In the genomic region with DNA sequence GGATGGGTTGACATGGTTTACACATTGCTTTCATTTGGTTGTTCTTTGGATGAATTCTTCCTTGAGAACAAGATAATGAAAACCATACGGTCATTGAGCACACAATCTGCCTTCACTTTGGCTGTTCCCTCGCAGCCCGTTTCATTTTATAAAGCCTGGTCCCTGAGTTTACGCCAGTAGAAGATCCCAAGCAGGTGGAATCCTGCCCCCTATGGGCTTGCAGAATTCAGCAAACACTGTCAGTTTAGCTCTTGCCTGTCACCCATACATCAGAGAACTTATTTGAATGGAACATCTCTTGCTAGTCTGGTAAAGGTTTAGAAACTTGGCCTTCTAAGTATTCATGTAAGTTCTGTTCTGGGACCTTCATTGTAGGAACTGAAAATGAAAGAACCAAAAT, we compare ENCODE assay signal across 10 cellular contexts.
DNase-seq lines count a peak whose midpoint lies in the region; ATAC-seq and TF ChIP-seq lines count a peak whose summit lies in the region.
"Had no signal": no experiment of that assay in that cellular context is flagged by ENCODE, and none has a peak within 500 bp of the region (broad histone marks: within the 10 kb centered on the region; RNA-seq: fewer than 3 reads in every experiment).

No MANE protein-coding gene starts in this region.

- no peaks in the 10 kb centered on the region for H3K79me2 ChIP-seq in MM.1S (ENCODE audit: low read length)

- no peaks in the 10 kb centered on the region for H4K20me1 ChIP-seq in MM.1S (ENCODE audit: insufficient read depth, low read length)

- peak overlapping the region; percentile 81 for H3K27ac ChIP-seq in MM.1S (ENCODE audit: low read length)
- peak overlapping the region; percentile 6 for H3K27ac ChIP-seq in subcutaneous abdominal adipose tissue (ENCODE audit: low read depth, low read length)
- peak overlapping the region in 1 of 4 donors; percentile 24 for H3K27ac ChIP-seq in esophagus muscularis mucosa (replicated peaks in 1 of 4)
- H3K27ac ChIP-seq in prostate gland: no peak overlapping the region
- H3K27ac ChIP-seq: psoas muscle had no signal

- H3K27me3 ChIP-seq in MM.1S (replicated peaks; ENCODE audit: insufficient read depth, low read length) (no peaks in the 10 kb centered on the region), subcutaneous abdominal adipose tissue (ENCODE audit: control insufficient read depth in 5 of 5, insufficient read depth in 4 of 5, low read length in 5 of 5) (no peaks in the 10 kb centered on the region), esophagus muscularis mucosa (no peaks in the 10 kb centered on the region), prostate gland (replicated peaks; ENCODE audit: insufficient read depth) (no peaks in the 10 kb centered on the region)
- H3K27me3 ChIP-seq: MG63 had no signal

- peak overlapping the region; percentile 40; the same call in 1 of the 2 replicates for H3K9ac ChIP-seq in MM.1S (ENCODE audit: low read length)
- no peak overlapping the region for H3K9ac ChIP-seq in subcutaneous abdominal adipose tissue (ENCODE audit: low read length in 5 of 5)

- H3F3A ChIP-seq in MM.1S (ENCODE audit: insufficient read depth, low read length): peaks cover 16% of the 10 kb centered on the region

- H3K4me1 ChIP-seq in MM.1S (ENCODE audit: low read length) (peaks cover 28% of the 10 kb centered on the region), subcutaneous abdominal adipose tissue (ENCODE audit: control insufficient read depth in 5 of 5, insufficient read depth in 5 of 5, low read length in 5 of 5) (peaks cover 0 to 7% (median 5%) of the 10 kb centered on the region in 5 donors), esophagus muscularis mucosa (no peaks in the 10 kb centered on the region), prostate gland (replicated peaks) (no peaks in the 10 kb centered on the region)
- H3K4me1 ChIP-seq: psoas muscle had no signal

- TF ChIP-seq EP300 in esophagus muscularis mucosa (IDR thresholded peaks at IDR 0.05): no peak

- H3K4me2 ChIP-seq in MM.1S (ENCODE audit: low read depth, low read length): peak overlapping the region; percentile 67

- ATAC-seq in GM18867 (IDR thresholded peaks at IDR 0.05; ENCODE audit: unreplicated experiment): peak; percentile 45
- no peak for ATAC-seq in GM19324 (IDR thresholded peaks at IDR 0.05; ENCODE audit: low FRiP score, unreplicated experiment)
- ATAC-seq: psoas muscle had no signal

- TF ChIP-seq POLR2A in esophagus muscularis mucosa (IDR thresholded peaks at IDR 0.05; ENCODE audit: low read depth): no peak
- TF ChIP-seq POLR2A in prostate gland (IDR thresholded peaks at IDR 0.05): no peak

- H3K9me3 ChIP-seq in MM.1S (replicated peaks; ENCODE audit: insufficient read depth, low read length) (no peaks in the 10 kb centered on the region), subcutaneous abdominal adipose tissue (ENCODE audit: control insufficient read depth in 5 of 5, low read length in 5 of 5) (no peaks in the 10 kb centered on the region), esophagus muscularis mucosa (no peaks in the 10 kb centered on the region), prostate gland (no peaks in the 10 kb centered on the region)
- H3K9me3 ChIP-seq: MG63, psoas muscle had no signal

- intact Hi-C loops in esophagus muscularis mucosa (cut with DNase I) (no loop called here), prostate gland (cut with DNase I) (no loop called here)

- H3K9me2 ChIP-seq in MM.1S (replicated peaks; ENCODE audit: insufficient read depth, low read length): no peaks in the 10 kb centered on the region

- H3K4me3 ChIP-seq in MM.1S (ENCODE audit: low read length) (peak overlapping the region; percentile 60), subcutaneous abdominal adipose tissue (ENCODE audit: low read depth in 1 of 5, low read length in 5 of 5) (no peak overlapping the region), esophagus muscularis mucosa (no peak overlapping the region), prostate gland (no peak overlapping the region)
- H3K4me3 ChIP-seq: MG63, psoas muscle had no signal

- TF ChIP-seq CTCF in MM.1S (IDR thresholded peaks at IDR 0.05; ENCODE audit: low read length) (peak; percentile 85), esophagus muscularis mucosa (IDR thresholded peaks at IDR 0.05) (peak in 1 of 3 experiments; percentile 21), prostate gland (IDR thresholded peaks at IDR 0.05) (no peak)

- H3K36me3 ChIP-seq in MM.1S (replicated peaks; ENCODE audit: insufficient read depth, low read length) (no peaks in the 10 kb centered on the region), subcutaneous abdominal adipose tissue (ENCODE audit: control insufficient read depth in 5 of 5, insufficient read depth in 5 of 5, low read length in 5 of 5) (no peaks in the 10 kb centered on the region), esophagus muscularis mucosa (no peaks in the 10 kb centered on the region), prostate gland (no peaks in the 10 kb centered on the region)
- H3K36me3 ChIP-seq: MG63 had no signal

- DNase-seq in MM.1S (peak; percentile 82), fibroblast of gingiva (ENCODE audit: low read depth) (peak; percentile 81), esophagus muscularis mucosa (ENCODE audit: extremely low spot score) (no peak), prostate gland (ENCODE audit: low spot score) (no peak)
- DNase-seq: activated CD4-positive, alpha-beta T cell treated with anti-CD3 and anti-CD28 coated beads for 48 hours; MG63; psoas muscle had no signal

- peak overlapping the region; percentile 57 for H2AFZ ChIP-seq in MM.1S (ENCODE audit: low read length)

- 65% methylated on average over 4 of the region's 4 CpGs for WGBS in esophagus muscularis mucosa
- 72% methylated on average over 4 of the region's 4 CpGs for WGBS in prostate gland

Comparison
In these comparisons a context has a peak if more than half of its experiments do, and no peak if none do; other contexts are left out.
1. DNase-seq: peak in MM.1S (single experiment) and fibroblast of gingiva (single experiment); none in esophagus muscularis mucosa (single experiment) and prostate gland (single experiment).
2. H3K27ac ChIP-seq: peak in MM.1S (single experiment) and subcutaneous abdominal adipose tissue (single experiment); none in prostate gland (0 of 2).